16 cellular contexts compared by ENCODE assay signal in genomic region chr3:14531856-14532395, GRCh38. TPM values are rescaled to one million over a fixed set of nuclear protein-coding genes. Genes with fewer than 3 reads are reported as not detected.
"Had no signal": no experiment of that assay in that cellular context is flagged by ENCODE, and none has a peak within 500 bp of the region (broad histone marks: within the 10 kb centered on the region; RNA-seq: fewer than 3 reads in every experiment).

No MANE protein-coding gene starts in this region.

- H3K36me3 ChIP-seq: esophagus squamous epithelium, neutrophil, upper lobe of right lung had no signal

- H3K4me3 ChIP-seq: body of pancreas, esophagus squamous epithelium, lung, SK-N-MC, upper lobe of right lung had no signal

- H3K27me3 ChIP-seq: body of pancreas, esophagus squamous epithelium had no signal

- ATAC-seq: naive thymus-derived CD4-positive, alpha-beta T cell; stimulated activated naive CD8-positive, alpha-beta T cell treated with anti-CD3 and anti-CD28 coated beads, Interleukin-15, Interleukin-2, amounts not matched to agents 100 U/mL and 50 U/mL, for 24 hours had no signal

- H3K4me1 ChIP-seq: upper lobe of right lung had no signal

- DNase-seq: activated CD4-positive, CD25-positive, alpha-beta regulatory T cell treated with anti-CD3 and anti-CD28 coated beads, Interleukin-2, amount 50 U/mL, for 72 hours; activated naive CD4-positive, alpha-beta T cell treated with anti-CD3 and anti-CD28 coated beads, Interleukin-2, amount 50 U/mL, for 16 hours; central memory CD4-positive, alpha-beta T cell; cortex of kidney; effector CD4-positive, alpha-beta T cell; esophagus squamous epithelium; naive thymus-derived CD4-positive, alpha-beta T cell; stimulated activated CD4-positive, alpha-beta T cell treated with anti-CD3 and anti-CD28 coated beads, Interleukin-4, amount 100 ng/mL, for 4 hours; stimulated activated CD8-positive, alpha-beta memory T cell treated with anti-CD3 and anti-CD28 coated beads, Interleukin-4, amount 100 ng/mL, for 48 hours; stimulated activated naive CD8-positive, alpha-beta T cell treated with anti-CD3 and anti-CD28 coated beads, Interleukin-15, Interleukin-2, amounts not matched to agents 100 U/mL and 50 U/mL, for 24 hours; upper lobe of right lung had no signal

- H3K9me3 ChIP-seq: body of pancreas, esophagus squamous epithelium, neutrophil, upper lobe of right lung had no signal

- H3K27ac ChIP-seq: neutrophil, SK-N-MC, upper lobe of right lung had no signal

RNA-seq across cellular contexts. Expression of gene GRIP2, which starts 8.2 kb away (rescaled TPM):
- total RNA-seq: activated T-helper 2 cell treated with anti-CD3 and anti-CD28 coated beads, Interferon-gamma antibody, Interleukin-2, Interleukin-4, amounts not matched to agents 10 μg/mL and 5 μg/mL and 100 μg/mL, durations not matched to agents 14 hours and 24 hours and 36 hours; naive thymus-derived CD4-positive, alpha-beta T cell had no signal
- polyA plus RNA-seq: naive thymus-derived CD4-positive, alpha-beta T cell had no signal
